Comparison of ENCODE assay signal across 1 cellular context in genomic region chr1:197170538-197170937, GRCh38.
TF ChIP-seq lines count a peak whose summit lies in the region.

No MANE protein-coding gene starts in this region.

TF ChIP-seq in HepG2, 621 proteins besides CTCF, POLR2A, EP300 and RAD21:
- TF ChIP-seq HOXA9 (CRISPR knock-in tag; IDR thresholded peaks at IDR 0.05; ENCODE audit: borderline replicate concordance) (no peak), ARID5B (CRISPR knock-in tag; IDR thresholded peaks at IDR 0.05) (peak; percentile 24; the same call in 1 of the 2 replicates), PRDM15 (CRISPR knock-in tag; IDR thresholded peaks at IDR 0.05) (no peak), SAP130 (CRISPR knock-in tag; IDR thresholded peaks at IDR 0.05; ENCODE audit: low read depth) (peak; percentile 35; the same call in 1 of the 2 replicates), FOXA1 (IDR thresholded peaks at IDR 0.05) (no peak), FOXA1 (CRISPR knock-in tag; IDR thresholded peaks at IDR 0.05) (0 out of 2 replicates have a peak, but pooled peaks have one; percentile 22)
